ENCODE assay signal across 22 cellular contexts in genomic region chr11:2397005-2397404, GRCh38. TPM values are rescaled to one million over a fixed set of nuclear protein-coding genes. Genes with fewer than 3 reads are reported as not detected.
A peak's percentile ranks its signal among the peaks of the same experiment; 100 is the strongest.
DNase-seq lines count a peak whose midpoint lies in the region; TF ChIP-seq lines count a peak whose summit lies in the region.
"Had no signal": no experiment of that assay in that cellular context is flagged by ENCODE, and none has a peak within 500 bp of the region (broad histone marks: within the 10 kb centered on the region; RNA-seq: fewer than 3 reads in every experiment).

No MANE protein-coding gene starts in this region.

- no peak for TF ChIP-seq POLR2A in ovary (IDR thresholded peaks at IDR 0.05)

- peaks cover 53% of the 10 kb centered on the region for H3K36me3 Mint-ChIP-seq in activated T-cell treated with anti-CD3 and anti-CD28 coated beads, Interleukin-2, amount 50 U/mL, for 24 hours (ENCODE audit: low read depth)
- H3K36me3 Mint-ChIP-seq in CD4-positive, alpha-beta memory T cell: peaks cover 6 to 24% of the 10 kb centered on the region in 2 donors
- peaks cover 8% of the 10 kb centered on the region for H3K36me3 Mint-ChIP-seq in chondrocyte (ENCODE audit: low read depth)
- H3K36me3 Mint-ChIP-seq in nephron progenitor cell (ENCODE audit: low read depth): peaks cover 11% of the 10 kb centered on the region

- TF ChIP-seq CTCF in chondrocyte (IDR thresholded peaks at IDR 0.05): no peak
- no peak for TF ChIP-seq CTCF in nephron progenitor cell (IDR thresholded peaks at IDR 0.05)
- no peak for TF ChIP-seq CTCF in ovary (IDR thresholded peaks at IDR 0.05)

- H3K27ac ChIP-seq in CD4-positive, alpha-beta memory T cell (ENCODE audit: low read depth, low read length): no peak overlapping the region
- no peak overlapping the region for H3K27ac ChIP-seq in ovary

- H3K4me3 Mint-ChIP-seq in activated T-cell treated with anti-CD3 and anti-CD28 coated beads, Interleukin-2, amount 50 U/mL, for 24 hours: no peak overlapping the region
- H3K4me3 Mint-ChIP-seq in CD4-positive, alpha-beta memory T cell: no peak overlapping the region
- no peak overlapping the region for H3K4me3 Mint-ChIP-seq in chondrocyte (ENCODE audit: unreplicated experiment)
- H3K4me3 Mint-ChIP-seq in nephron progenitor cell: no peak overlapping the region
- H3K4me3 Mint-ChIP-seq: CD8-positive, alpha-beta T cell had no signal

- CTCF ChIA-PET in CD4-positive, alpha-beta memory T cell (lab: Charles Lee; ENCODE audit: partially characterized antibody): no interaction called here

- POLR2A ChIA-PET in CD4-positive, alpha-beta memory T cell (lab: Charles Lee; ENCODE audit: partially characterized antibody): interaction anchor here (3.2 kb wide), 1 partner anchor 10 kb away, joined by 7 read pairs; no protein-coding TSS in a partner anchor

- peaks cover 11% of the 10 kb centered on the region for H3K4me1 Mint-ChIP-seq in activated T-cell treated with anti-CD3 and anti-CD28 coated beads, Interleukin-2, amount 50 U/mL, for 24 hours (ENCODE audit: low read depth)
- H3K4me1 Mint-ChIP-seq in CD4-positive, alpha-beta memory T cell: peaks cover 5 to 24% (median 12%) of the 10 kb centered on the region in 4 donors
- H3K4me1 Mint-ChIP-seq in chondrocyte (ENCODE audit: low read depth) (peaks cover 16% of the 10 kb centered on the region), nephron progenitor cell (peaks cover 15% of the 10 kb centered on the region)

- H3K27ac Mint-ChIP-seq in activated T-cell treated with anti-CD3 and anti-CD28 coated beads, Interleukin-2, amount 50 U/mL, for 24 hours: peak overlapping the region; percentile 17
- peak overlapping the region in 4 of 7 donors; percentile 6 to 100 (median 56) for H3K27ac Mint-ChIP-seq in CD4-positive, alpha-beta memory T cell
- H3K27ac Mint-ChIP-seq in chondrocyte (ENCODE audit: unreplicated experiment) (peak overlapping the region; percentile 51), nephron progenitor cell (peak overlapping the region; percentile 86)
- H3K27ac Mint-ChIP-seq: CD8-positive, alpha-beta T cell had no signal

- peaks cover 6% of the 10 kb centered on the region for H3K36me3 ChIP-seq in CD4-positive, alpha-beta memory T cell (ENCODE audit: insufficient read depth, low read length)
- no peaks in the 10 kb centered on the region for H3K36me3 ChIP-seq in ovary
- H3K36me3 ChIP-seq: BE2C had no signal

- H3K4me1 ChIP-seq in CD4-positive, alpha-beta memory T cell (ENCODE audit: insufficient read depth, low read length): peaks cover 20% of the 10 kb centered on the region
- peaks cover 4% of the 10 kb centered on the region for H3K4me1 ChIP-seq in ovary (ENCODE audit: insufficient read depth)
- H3K4me1 ChIP-seq: BE2C had no signal

- no peak for DNase-seq in activated T-cell treated with anti-CD3 and anti-CD28 coated beads, Interleukin-2, amount 50 U/mL, for 24 hours
- no peak for DNase-seq in activated T-cell treated with anti-CD3 and anti-CD28 coated beads, Interleukin-2, amount 50 U/mL, for 1 hour
- no peak for DNase-seq in CD4-positive, alpha-beta memory T cell
- DNase-seq in chondrocyte (ENCODE audit: low spot score) (no peak), nephron progenitor cell (no peak), ovary (no peak), NCI-H128 (lab: John Stamatoyannopoulos, UW; ENCODE audit: unreplicated experiment) (no peak), NCI-H748 treated with DMSO at 0.1 percent for 48 hours (lab: John Stamatoyannopoulos, UW) (no peak)
- DNase-seq: 8988T; BE2C; CD8-positive, alpha-beta T cell; GOT3; MV-4-11; NCI-H1417 treated with DMSO at 0.1 percent for 48 hours; NCI-H187 treated with DMSO at 0.1 percent for 48 hours; NCI-H2227 treated with DMSO at 0.1 percent for 48 hours; NCI-H510A treated with DMSO at 0.1 percent for 48 hours; NCI-H82; RPMI8226; SIG-M5 had no signal

- H3K9me3 ChIP-seq in CD4-positive, alpha-beta memory T cell (ENCODE audit: control insufficient read depth in 1 of 2, low read length in 2 of 2): no peaks in the 10 kb centered on the region
- no peaks in the 10 kb centered on the region for H3K9me3 ChIP-seq in ovary
- H3K9me3 ChIP-seq: BE2C had no signal

- WGBS in ovary, 3 donors: 87 to 92% (median 90%) methylated on average over 12 of the region's 12 CpGs

- TF ChIP-seq EP300 in ovary (IDR thresholded peaks at IDR 0.05): no peak

- no peak overlapping the region for H3K4me3 ChIP-seq in CD4-positive, alpha-beta memory T cell (ENCODE audit: low read length in 2 of 2)
- H3K4me3 ChIP-seq in ovary: no peak overlapping the region
- H3K4me3 ChIP-seq: K562 had no signal

- H3K9me3 Mint-ChIP-seq in activated T-cell treated with anti-CD3 and anti-CD28 coated beads, Interleukin-2, amount 50 U/mL, for 24 hours: no peaks in the 10 kb centered on the region
- H3K9me3 Mint-ChIP-seq in CD4-positive, alpha-beta memory T cell: peaks cover 0 to 4% (median 0%) of the 10 kb centered on the region in 8 donors
- no peaks in the 10 kb centered on the region for H3K9me3 Mint-ChIP-seq in chondrocyte (ENCODE audit: low read depth)
- H3K9me3 Mint-ChIP-seq in nephron progenitor cell: no peaks in the 10 kb centered on the region
- H3K9me3 Mint-ChIP-seq: CD8-positive, alpha-beta T cell had no signal

- intact Hi-C loops in CD4-positive, alpha-beta memory T cell (cut with micrococcal nuclease): no loop called here
- intact Hi-C loops in ovary (cut with DNase I): loop anchor here in 1 of 4 donors (10.0 kb wide), 1 partner anchor 1862 kb away; the partner anchor contains the start of genes HRAS and LRRC56

- H3K27me3 Mint-ChIP-seq in activated T-cell treated with anti-CD3 and anti-CD28 coated beads, Interleukin-2, amount 50 U/mL, for 24 hours: no peaks in the 10 kb centered on the region
- H3K27me3 Mint-ChIP-seq in CD4-positive, alpha-beta memory T cell: peaks cover 0 to 3% of the 10 kb centered on the region in 2 donors
- H3K27me3 Mint-ChIP-seq in chondrocyte (ENCODE audit: low read depth): no peaks in the 10 kb centered on the region
- H3K27me3 Mint-ChIP-seq in nephron progenitor cell (ENCODE audit: low read depth, poor library complexity): no peaks in the 10 kb centered on the region

- no peaks in the 10 kb centered on the region for H3K27me3 ChIP-seq in CD4-positive, alpha-beta memory T cell (ENCODE audit: insufficient read depth, low read length)
- no peaks in the 10 kb centered on the region for H3K27me3 ChIP-seq in ovary
- H3K27me3 ChIP-seq: BE2C had no signal

RNA-seq across cellular contexts. Expression of gene TSSC4, which starts 3.5 kb away (rescaled TPM):
- 10 to 100 TPM; 58.6 to 65.8 TPM for total RNA-seq in CD4-positive, alpha-beta memory T cell
- 10 to 100 TPM; 54.6 to 79.8 TPM for polyA plus RNA-seq in CD4-positive, alpha-beta memory T cell
- total RNA-seq in chondrocyte (44.1 to 55.2 TPM (median 52.2 TPM) in 3 replicates), ovary (10 to 100 TPM; 37.1 to 73.4 (median 49.4) TPM)
- polyA plus RNA-seq in ovary: 10 to 100 TPM in 1 of 2 donors, 1 to 10 TPM in 1; 1.3 to 41.7 TPM

RNA-seq across cellular contexts. Expression of gene CD81, which starts 19.9 kb away (rescaled TPM):
- total RNA-seq in CD4-positive, alpha-beta memory T cell: 100 to 1,000 TPM; 113 to 118 TPM
- polyA plus RNA-seq in CD4-positive, alpha-beta memory T cell: 10 to 100 TPM; 15.2 to 54.1 TPM
- 403 to 442 TPM (median 441 TPM) in 3 replicates for total RNA-seq in chondrocyte
- total RNA-seq in ovary: 100 to 1,000 TPM; 206 to 723 (median 541) TPM
- polyA plus RNA-seq in ovary: 100 to 1,000 TPM; 365 to 661 TPM

RNA-seq across cellular contexts. Expression of gene TRPM5, which starts 47.3 kb away (rescaled TPM):
- total RNA-seq in CD4-positive, alpha-beta memory T cell: under 1 TPM; 0.19 to 0.23 TPM
- polyA plus RNA-seq in CD4-positive, alpha-beta memory T cell: not detected
- total RNA-seq in chondrocyte (not detected in 3 replicates), ovary (under 1 TPM in 2 of 7 donors, not detected in 5; 0.08 to 0.11 TPM)
- polyA plus RNA-seq in ovary: under 1 TPM in 1 of 2 donors, not detected in 1; 0.05 TPM
- total RNA-seq: K562 had no signal
- polyA plus RNA-seq: AG04450, K562 had no signal

RNA-seq across cellular contexts. Expression of gene KCNQ1, which starts 47.8 kb away (rescaled TPM):
- 10 to 100 TPM; 21.4 to 21.6 TPM for total RNA-seq in CD4-positive, alpha-beta memory T cell
- polyA plus RNA-seq in CD4-positive, alpha-beta memory T cell: 10 to 100 TPM in 1 of 2 donors, 1 to 10 TPM in 1; 5.4 to 21.7 TPM
- 0.41 TPM in 1 of 3 replicates, not detected in the others for total RNA-seq in chondrocyte
- 1 to 10 TPM; 1.4 to 9.7 (median 3.8) TPM for total RNA-seq in ovary
- polyA plus RNA-seq in ovary: 10 to 100 TPM in 1 of 2 donors, 1 to 10 TPM in 1; 2.5 to 17.2 TPM
- polyA plus RNA-seq: AG04450, K562 had no signal

Comparison
In these comparisons a context has a peak if more than half of its experiments do, and no peak if none do; other contexts are left out.
1. H3K27ac Mint-ChIP-seq: peak in every context shown above with its lines; median percentile 86 in nephron progenitor cell; 56 in CD4-positive, alpha-beta memory T cell; 51 in chondrocyte; 17 in activated T-cell treated with anti-CD3 and anti-CD28 coated beads, Interleukin-2, amount 50 U/mL, for 24 hours.